ENCODE assay signal across 15 cellular contexts in the genomic region with DNA sequence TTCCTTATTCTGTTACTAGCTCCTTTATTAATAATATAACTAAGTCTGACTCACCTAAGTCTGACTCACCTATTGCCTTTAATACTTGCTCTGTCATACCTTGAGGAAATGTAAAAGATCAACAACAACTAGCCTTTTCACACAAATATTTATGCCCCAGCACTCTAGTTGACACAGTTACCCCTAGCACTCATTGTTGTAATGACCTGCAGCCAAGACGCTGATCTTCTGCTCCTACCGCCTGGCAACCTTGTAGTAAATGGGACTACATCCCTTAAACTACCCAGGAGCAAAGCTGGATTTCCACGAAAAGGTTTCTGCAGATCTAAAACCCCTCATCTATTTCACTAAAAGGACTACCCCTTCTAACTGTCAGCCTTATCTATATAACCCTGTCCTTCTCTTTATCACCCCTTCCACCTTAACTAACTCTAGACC.
DNase-seq lines count a peak whose midpoint lies in the region; ATAC-seq and TF ChIP-seq lines count a peak whose summit lies in the region.
"Had no signal": no experiment of that assay in that cellular context is flagged by ENCODE, and none has a peak within 500 bp of the region (broad histone marks: within the 10 kb centered on the region; RNA-seq: fewer than 3 reads in every experiment).

No MANE protein-coding gene starts in this region.

- peaks cover 17% of the 10 kb centered on the region for H3K4me1 Mint-ChIP-seq in activated CD4-positive, alpha-beta T cell treated with anti-CD3 and anti-CD28 coated beads for 36 hours
- H3K4me1 Mint-ChIP-seq in stimulated activated effector memory CD8-positive, alpha-beta T cell treated with anti-CD3 and anti-CD28 coated beads, Interleukin-12 subunit alpha, Interleukin-12 subunit beta, amount 100 ng/mL, for 72 hours: peaks cover 7% of the 10 kb centered on the region
- H3K4me1 Mint-ChIP-seq in natural killer cell: peaks cover 4 to 6% of the 10 kb centered on the region in 2 donors
- H3K4me1 Mint-ChIP-seq: central memory CD8-positive, alpha-beta T cell had no signal

- intact Hi-C loops in activated CD4-positive, alpha-beta T cell treated with anti-CD3 and anti-CD28 coated beads for 36 hours (cut with DNase I, micrococcal nuclease): no loop called here
- intact Hi-C loops in natural killer cell (cut with micrococcal nuclease): no loop called here

- no peak for DNase-seq in activated CD4-positive, alpha-beta T cell treated with anti-CD3 and anti-CD28 coated beads for 36 hours
- no peak for DNase-seq in activated CD4-positive, alpha-beta T cell treated with anti-CD3 and anti-CD28 coated beads for 48 hours
- no peak for DNase-seq in stimulated activated effector memory CD8-positive, alpha-beta T cell treated with anti-CD3 and anti-CD28 coated beads, Interleukin-12 subunit alpha, Interleukin-12 subunit beta, amount 100 ng/mL, for 72 hours (ENCODE audit: low spot score in 2 of 2)
- DNase-seq in natural killer cell (no peak), GM03348 (ENCODE audit: low spot score) (no peak)
- DNase-seq in activated CD8-positive, alpha-beta memory T cell treated with anti-CD3 and anti-CD28 coated beads, Interleukin-2, amount 50 U/mL, for 48 hours: no peak
- DNase-seq: activated T-cell treated with anti-CD3 and anti-CD28 coated beads, Interleukin-2, amount 50 U/mL, for 72 hours; DMS79 treated with DMSO at 0.1 percent for 48 hours; foreskin melanocyte; left ventricle myocardium superior; NCI-H1436 treated with DMSO at 0.1 percent for 48 hours; ovary had no signal

- no peak overlapping the region for H3K27ac Mint-ChIP-seq in activated CD4-positive, alpha-beta T cell treated with anti-CD3 and anti-CD28 coated beads for 36 hours
- H3K27ac Mint-ChIP-seq in stimulated activated effector memory CD8-positive, alpha-beta T cell treated with anti-CD3 and anti-CD28 coated beads, Interleukin-12 subunit alpha, Interleukin-12 subunit beta, amount 100 ng/mL, for 72 hours: no peak overlapping the region
- no peak overlapping the region for H3K27ac Mint-ChIP-seq in natural killer cell

- no peak overlapping the region for H3K4me3 Mint-ChIP-seq in activated CD4-positive, alpha-beta T cell treated with anti-CD3 and anti-CD28 coated beads for 36 hours
- H3K4me3 Mint-ChIP-seq in stimulated activated effector memory CD8-positive, alpha-beta T cell treated with anti-CD3 and anti-CD28 coated beads, Interleukin-12 subunit alpha, Interleukin-12 subunit beta, amount 100 ng/mL, for 72 hours: no peak overlapping the region
- H3K4me3 Mint-ChIP-seq in natural killer cell: no peak overlapping the region
- H3K4me3 Mint-ChIP-seq: central memory CD8-positive, alpha-beta T cell had no signal

- no peak for TF ChIP-seq CTCF in natural killer cell (IDR thresholded peaks at IDR 0.05)

- peak; percentile 61 for ATAC-seq in activated CD4-positive, alpha-beta T cell treated with anti-CD3 and anti-CD28 coated beads for 36 hours
- ATAC-seq in HG02759 (IDR thresholded peaks at IDR 0.05; ENCODE audit: unreplicated experiment) (peak; percentile 69), HG03571 (IDR thresholded peaks at IDR 0.05; ENCODE audit: unreplicated experiment) (peak; percentile 40), natural killer cell (no peak)
- ATAC-seq in stimulated activated effector memory CD8-positive, alpha-beta T cell treated with anti-CD3 and anti-CD28 coated beads, Interleukin-12 subunit alpha, Interleukin-12 subunit beta, amount 100 ng/mL, for 72 hours: peak; percentile 52
- ATAC-seq: left ventricle myocardium superior had no signal

- H3K27me3 Mint-ChIP-seq in activated CD4-positive, alpha-beta T cell treated with anti-CD3 and anti-CD28 coated beads for 36 hours: peaks cover 2% of the 10 kb centered on the region
- no peaks in the 10 kb centered on the region for H3K27me3 Mint-ChIP-seq in natural killer cell (ENCODE audit: low read depth in 2 of 2)
- H3K27me3 Mint-ChIP-seq: central memory CD8-positive, alpha-beta T cell had no signal

- peaks cover 10% of the 10 kb centered on the region for H3K9me3 Mint-ChIP-seq in activated CD4-positive, alpha-beta T cell treated with anti-CD3 and anti-CD28 coated beads for 36 hours (ENCODE audit: low read depth)
- H3K9me3 Mint-ChIP-seq in stimulated activated effector memory CD8-positive, alpha-beta T cell treated with anti-CD3 and anti-CD28 coated beads, Interleukin-12 subunit alpha, Interleukin-12 subunit beta, amount 100 ng/mL, for 72 hours: peaks cover 17% of the 10 kb centered on the region
- peaks cover 7 to 13% of the 10 kb centered on the region in 2 donors for H3K9me3 Mint-ChIP-seq in natural killer cell

- CTCF ChIA-PET in activated CD4-positive, alpha-beta T cell treated with anti-CD3 and anti-CD28 coated beads for 36 hours (lab: Charles Lee): no interaction called here

- no peaks in the 10 kb centered on the region for H3K36me3 Mint-ChIP-seq in activated CD4-positive, alpha-beta T cell treated with anti-CD3 and anti-CD28 coated beads for 36 hours (ENCODE audit: low read depth)
- no peaks in the 10 kb centered on the region for H3K36me3 Mint-ChIP-seq in stimulated activated effector memory CD8-positive, alpha-beta T cell treated with anti-CD3 and anti-CD28 coated beads, Interleukin-12 subunit alpha, Interleukin-12 subunit beta, amount 100 ng/mL, for 72 hours
- H3K36me3 Mint-ChIP-seq in natural killer cell: no peaks in the 10 kb centered on the region

- POLR2A ChIA-PET in activated CD4-positive, alpha-beta T cell treated with anti-CD3 and anti-CD28 coated beads for 36 hours (lab: Charles Lee): no interaction called here

Comparison
In these comparisons a context has a peak if more than half of its experiments do, and no peak if none do; other contexts are left out.
1. ATAC-seq: peak in activated CD4-positive, alpha-beta T cell treated with anti-CD3 and anti-CD28 coated beads for 36 hours (single experiment), HG02759 (single experiment), HG03571 (single experiment) and stimulated activated effector memory CD8-positive, alpha-beta T cell treated with anti-CD3 and anti-CD28 coated beads, Interleukin-12 subunit alpha, Interleukin-12 subunit beta, amount 100 ng/mL, for 72 hours (single experiment); none in natural killer cell (0 of 3).